ENCODE assay signal across 23 cellular contexts in genomic region chr6:1024161-1024560, GRCh38.
"Had no signal": no experiment of that assay in that cellular context is flagged by ENCODE, and none has a peak within 500 bp of the region (broad histone marks: within the 10 kb centered on the region; RNA-seq: fewer than 3 reads in every experiment).

No MANE protein-coding gene starts in this region.

- H3K4me3 ChIP-seq: colonic mucosa, mucosa of descending colon, pancreas, right lobe of liver, stomach had no signal

- H3K4me1 ChIP-seq: colonic mucosa, pancreas, right lobe of liver had no signal

- H3K4me3 Mint-ChIP-seq: activated naive CD4-positive, alpha-beta T cell treated with anti-CD3 and anti-CD28 coated beads, Interleukin-2, amount 10 ng/mL, durations not matched to agents 7 days and 5 days; activated naive CD8-positive, alpha-beta T cell treated with anti-CD3 and anti-CD28 coated beads, Interleukin-2, amount 50 U/mL, for 24 hours; brain; central memory CD8-positive, alpha-beta T cell; memory B cell; T-helper 1 cell treated with Interleukin-12 subunit alpha and Interleukin-12 subunit beta and Interleukin-4 antibody, amounts not matched to agents 30 μg/mL and 1 μg/mL, for 36 hours; type B pancreatic cell had no signal

- H3K27me3 ChIP-seq: colonic mucosa, pancreas, right lobe of liver, stomach had no signal

- ATAC-seq: activated CD4-positive, CD25-positive, alpha-beta regulatory T cell treated with anti-CD3 and anti-CD28 coated beads, Interleukin-2, amount 50 U/mL, for 24 hours; activated naive CD8-positive, alpha-beta T cell treated with anti-CD3 and anti-CD28 coated beads, Interleukin-2, amount 50 U/mL, for 24 hours; left ventricle myocardium superior; pancreas had no signal

- DNase-seq: activated CD4-positive, alpha-beta T cell treated with anti-CD3 and anti-CD28 coated beads, Interleukin-2, amount 50 U/mL, for 1 hour; activated CD8-positive, alpha-beta memory T cell treated with anti-CD3 and anti-CD28 coated beads for 24 hours; activated CD8-positive, alpha-beta memory T cell treated with anti-CD3 and anti-CD28 coated beads, Interleukin-2, amount 50 U/mL, for 48 hours; activated effector memory CD4-positive, alpha-beta T cell treated with Interleukin-2 at 50 U/mL for 16 hours; activated naive CD4-positive, alpha-beta T cell treated with anti-CD3 and anti-CD28 coated beads, Interleukin-2, amount 10 ng/mL, durations not matched to agents 7 days and 5 days; activated naive CD8-positive, alpha-beta T cell treated with anti-CD3 and anti-CD28 coated beads, Interleukin-2, amount 50 U/mL, for 24 hours; activated T-cell treated with anti-CD3 and anti-CD28 coated beads, Interleukin-2, amount 50 U/mL, for 48 hours; anterior cingulate cortex; colonic mucosa; left ventricle myocardium superior; mucosa of descending colon; naive B cell; pancreas; right lobe of liver; small intestine; stimulated activated CD4-positive, alpha-beta T cell treated with anti-CD3 and anti-CD28 coated beads, Interleukin-4, amount 100 ng/mL, for 1 hour; stomach had no signal

- H3K27ac ChIP-seq: colonic mucosa, pancreas, right lobe of liver had no signal

- H3K27ac Mint-ChIP-seq: activated naive CD4-positive, alpha-beta T cell treated with anti-CD3 and anti-CD28 coated beads, Interleukin-2, amount 10 ng/mL, durations not matched to agents 7 days and 5 days; activated naive CD8-positive, alpha-beta T cell treated with anti-CD3 and anti-CD28 coated beads, Interleukin-2, amount 50 U/mL, for 24 hours; brain; memory B cell; T-helper 1 cell treated with Interleukin-12 subunit alpha and Interleukin-12 subunit beta and Interleukin-4 antibody, amounts not matched to agents 30 μg/mL and 1 μg/mL, for 36 hours; type B pancreatic cell had no signal

- H3K9me3 ChIP-seq: colonic mucosa, mucosa of descending colon, pancreas, right lobe of liver, stomach had no signal

- H3K4me1 Mint-ChIP-seq: activated naive CD4-positive, alpha-beta T cell treated with anti-CD3 and anti-CD28 coated beads, Interleukin-2, amount 10 ng/mL, durations not matched to agents 7 days and 5 days; activated naive CD8-positive, alpha-beta T cell treated with anti-CD3 and anti-CD28 coated beads, Interleukin-2, amount 50 U/mL, for 24 hours; central memory CD8-positive, alpha-beta T cell; memory B cell; naive B cell had no signal

- H3K36me3 Mint-ChIP-seq: activated naive CD4-positive, alpha-beta T cell treated with anti-CD3 and anti-CD28 coated beads, Interleukin-2, amount 10 ng/mL, durations not matched to agents 7 days and 5 days; brain; memory B cell; type B pancreatic cell had no signal

- H3K9me3 Mint-ChIP-seq: memory B cell; T-helper 1 cell treated with Interleukin-12 subunit alpha and Interleukin-12 subunit beta and Interleukin-4 antibody, amounts not matched to agents 30 μg/mL and 1 μg/mL, for 36 hours; type B pancreatic cell had no signal

- H3K36me3 ChIP-seq: colonic mucosa, pancreas, right lobe of liver, stomach had no signal
